In genomic region chr12:53224897-53225634, GRCh38 we compare ENCODE assay signal across 10 cellular contexts. TPM values are rescaled to one million over a fixed set of nuclear protein-coding genes. Genes with fewer than 3 reads are reported as not detected.
DNase-seq lines count a peak whose midpoint lies in the region; ATAC-seq, FAIRE-seq and TF ChIP-seq lines count a peak whose summit lies in the region.
"Had no signal": no experiment of that assay in that cellular context is flagged by ENCODE, and none has a peak within 500 bp of the region (broad histone marks: within the 10 kb centered on the region; RNA-seq: fewer than 3 reads in every experiment).

No MANE protein-coding gene starts in this region.

- H3K27ac ChIP-seq in kidney (ENCODE audit: low read depth in 2 of 2, low read length in 2 of 2) (peak overlapping the region in 1 of 2 donors; percentile 23), thymus (ENCODE audit: low read depth) (peak overlapping the region; percentile 50)

- DNase-seq in activated CD4-positive, alpha-beta T cell treated with anti-CD3 and anti-CD28 coated beads for 36 hours, result peak; percentile 43
- no peak for DNase-seq in activated CD4-positive, alpha-beta T cell treated with anti-CD3 and anti-CD28 coated beads, Interleukin-2, amount 50 U/mL, for 1 hour
- DNase-seq in adipocyte (ENCODE audit: low read depth) (peak; percentile 45), kidney (peak; percentile 12), NCI-H1417 (lab: John Stamatoyannopoulos, UW) (no peak), AG08396 (ENCODE audit: low spot score) (no peak), SK-N-DZ (ENCODE audit: low spot score) (no peak)
- DNase-seq: activated effector memory CD4-positive, alpha-beta T cell treated with anti-CD3 and anti-CD28 coated beads, Interleukin-2, amount 50 U/mL, for 16 hours; NCI-H1436 had no signal

- peak overlapping the region; percentile 61 for H3K27ac Mint-ChIP-seq in activated CD4-positive, alpha-beta T cell treated with anti-CD3 and anti-CD28 coated beads for 36 hours

- intact Hi-C loops in activated CD4-positive, alpha-beta T cell treated with anti-CD3 and anti-CD28 coated beads for 36 hours (cut with DNase I, micrococcal nuclease), result no loop called here
- intact Hi-C loops in kidney (cut with DNase I), result no loop called here

- H3K27me3 ChIP-seq in adipocyte (replicated peaks; ENCODE audit: control insufficient read depth, insufficient read depth, low read length), result no peaks in the 10 kb centered on the region
- no peaks in the 10 kb centered on the region for H3K27me3 ChIP-seq in thymus (ENCODE audit: control insufficient read depth, insufficient read depth)

- POLR2A ChIA-PET in activated CD4-positive, alpha-beta T cell treated with anti-CD3 and anti-CD28 coated beads for 36 hours (lab: Charles Lee), result no interaction called here

- FAIRE-seq in kidney (lab: Jason Lieb, UNC), result no peak

- no peak overlapping the region for H3K4me3 Mint-ChIP-seq in activated CD4-positive, alpha-beta T cell treated with anti-CD3 and anti-CD28 coated beads for 36 hours

- peaks cover 68% of the 10 kb centered on the region for H3K4me1 Mint-ChIP-seq in activated CD4-positive, alpha-beta T cell treated with anti-CD3 and anti-CD28 coated beads for 36 hours

- TF ChIP-seq CTCF in kidney (IDR thresholded peaks at IDR 0.05; ENCODE audit: borderline replicate concordance, extremely low read depth, insufficient read depth), result no peak

- H3K4me3 ChIP-seq in adipocyte (ENCODE audit: low read length) (no peak overlapping the region), kidney (ENCODE audit: low read length in 2 of 2) (no peak overlapping the region), thymus (ENCODE audit: low read length) (no peak overlapping the region)

- WGBS in thymus, result 93% methylated on average over 10 of the region's 10 CpGs

- H3K4me1 ChIP-seq in adipocyte (ENCODE audit: control insufficient read depth, insufficient read depth, low read length), result peaks cover 29% of the 10 kb centered on the region
- H3K4me1 ChIP-seq in kidney (ENCODE audit: control insufficient read depth in 1 of 2, insufficient read depth in 1 of 2, low read depth in 1 of 2, low read length in 2 of 2), result peaks cover 8 to 22% of the 10 kb centered on the region in 2 donors
- H3K4me1 ChIP-seq in thymus (ENCODE audit: control insufficient read depth, insufficient read depth, low read length), result peaks cover 14% of the 10 kb centered on the region

- H3K9ac ChIP-seq in adipocyte (ENCODE audit: low read length), result no peak overlapping the region
- H3K9ac ChIP-seq in kidney (ENCODE audit: low read length in 2 of 2), result no peak overlapping the region

- no peak for ATAC-seq in activated CD4-positive, alpha-beta T cell treated with anti-CD3 and anti-CD28 coated beads for 36 hours

- no peaks in the 10 kb centered on the region for H3K9me3 Mint-ChIP-seq in activated CD4-positive, alpha-beta T cell treated with anti-CD3 and anti-CD28 coated beads for 36 hours (ENCODE audit: low read depth)

- H3K9me3 ChIP-seq in adipocyte (ENCODE audit: control insufficient read depth, low read length), result no peaks in the 10 kb centered on the region
- no peaks in the 10 kb centered on the region for H3K9me3 ChIP-seq in kidney (ENCODE audit: control insufficient read depth in 1 of 2, low read length in 2 of 2)
- H3K9me3 ChIP-seq in thymus (ENCODE audit: control insufficient read depth), result no peaks in the 10 kb centered on the region

- CTCF ChIA-PET in activated CD4-positive, alpha-beta T cell treated with anti-CD3 and anti-CD28 coated beads for 36 hours (lab: Charles Lee), result interaction anchor here (0.7 to 2.7 kb wide), 6 partner anchors 9 to 127 kb away, joined by 3 to 9 read pairs (median 4); no protein-coding TSS in a partner anchor

- H3K36me3 ChIP-seq in adipocyte (ENCODE audit: control insufficient read depth, insufficient read depth, low read length, severe bottlenecking) (no peaks in the 10 kb centered on the region), kidney (ENCODE audit: control insufficient read depth in 1 of 2, insufficient read depth in 2 of 2, low read length in 2 of 2) (no peaks in the 10 kb centered on the region), thymus (ENCODE audit: control insufficient read depth, insufficient read depth) (no peaks in the 10 kb centered on the region)

- H3K27me3 Mint-ChIP-seq in activated CD4-positive, alpha-beta T cell treated with anti-CD3 and anti-CD28 coated beads for 36 hours, result no peaks in the 10 kb centered on the region

- peaks cover 6% of the 10 kb centered on the region for H3K36me3 Mint-ChIP-seq in activated CD4-positive, alpha-beta T cell treated with anti-CD3 and anti-CD28 coated beads for 36 hours (ENCODE audit: low read depth)

RNA-seq across cellular contexts. Expression of gene RARG, which starts 6.9 kb away (rescaled TPM):
- total RNA-seq in activated CD4-positive, alpha-beta T cell treated with anti-CD3 and anti-CD28 coated beads for 36 hours, result 10 to 100 TPM; 20.0 to 21.6 TPM
- 34.1 TPM for total RNA-seq in kidney
- 13.2 TPM for polyA plus RNA-seq in kidney (ENCODE audit: insufficient read depth, low read depth, low replicate concordance)
- 8.5 TPM for polyA plus RNA-seq in thymus
- 0.35 and 2.0 TPM in 2 replicates for polyA plus RNA-seq in SK-N-DZ (2014; cell fraction: cytosol; rRNA removed)
- polyA plus RNA-seq in SK-N-DZ (2014; cell fraction: nucleus; rRNA removed), result 1.9 and 2.2 TPM in 2 replicates

RNA-seq across cellular contexts. Expression of gene ITGB7, which starts 18.0 kb away (rescaled TPM):
- 10 to 100 TPM; 73.0 to 77.6 TPM for total RNA-seq in activated CD4-positive, alpha-beta T cell treated with anti-CD3 and anti-CD28 coated beads for 36 hours
- 14.5 TPM for total RNA-seq in kidney
- 11.0 TPM for polyA plus RNA-seq in kidney (ENCODE audit: insufficient read depth, low read depth, low replicate concordance)
- 9.5 TPM for polyA plus RNA-seq in thymus
- 0.14 TPM in 1 of 2 replicates, not detected in the other for polyA plus RNA-seq in SK-N-DZ (2014; cell fraction: cytosol; rRNA removed)
- polyA plus RNA-seq in SK-N-DZ (2014; cell fraction: nucleus; rRNA removed), result not detected in 2 replicates

RNA-seq across cellular contexts. Expression of gene ESPL1, which starts 43.0 kb away (rescaled TPM):
- 10 to 100 TPM; 60.8 to 66.9 TPM for total RNA-seq in activated CD4-positive, alpha-beta T cell treated with anti-CD3 and anti-CD28 coated beads for 36 hours
- 1.5 TPM for total RNA-seq in kidney
- polyA plus RNA-seq in kidney (ENCODE audit: insufficient read depth, low read depth, low replicate concordance) (2.9 TPM), thymus (1.7 TPM)
- polyA plus RNA-seq in SK-N-DZ (2014; cell fraction: cytosol; rRNA removed), result 60.0 and 67.0 TPM in 2 replicates
- 114 and 155 TPM in 2 replicates for polyA plus RNA-seq in SK-N-DZ (2014; cell fraction: nucleus; rRNA removed)

RNA-seq across cellular contexts. Expression of gene CSAD, which starts 44.3 kb away (rescaled TPM):
- total RNA-seq in activated CD4-positive, alpha-beta T cell treated with anti-CD3 and anti-CD28 coated beads for 36 hours, result 10 to 100 TPM; 20.0 to 23.1 TPM
- total RNA-seq in kidney, result 39.1 TPM
- polyA plus RNA-seq in kidney (ENCODE audit: insufficient read depth, low read depth, low replicate concordance) (24.0 TPM), thymus (61.7 TPM)
- polyA plus RNA-seq in SK-N-DZ (2014; cell fraction: cytosol; rRNA removed), result 8.3 and 10.5 TPM in 2 replicates
- 54.6 and 66.7 TPM in 2 replicates for polyA plus RNA-seq in SK-N-DZ (2014; cell fraction: nucleus; rRNA removed)

RNA-seq across cellular contexts. Expression of gene ZNF740, which starts 44.5 kb away (rescaled TPM):
- total RNA-seq in activated CD4-positive, alpha-beta T cell treated with anti-CD3 and anti-CD28 coated beads for 36 hours, result 10 to 100 TPM; 34.9 to 40.2 TPM
- total RNA-seq in kidney, result 58.3 TPM
- polyA plus RNA-seq in kidney (ENCODE audit: insufficient read depth, low read depth, low replicate concordance), result 11.1 TPM
- 10.3 TPM for polyA plus RNA-seq in thymus
- polyA plus RNA-seq in SK-N-DZ (2014; cell fraction: cytosol; rRNA removed), result 15.1 and 20.2 TPM in 2 replicates
- polyA plus RNA-seq in SK-N-DZ (2014; cell fraction: nucleus; rRNA removed), result 30.2 and 38.9 TPM in 2 replicates

Comparison
In these comparisons a context has a peak if more than half of its experiments do, and no peak if none do; other contexts are left out.
1. DNase-seq: peak in activated CD4-positive, alpha-beta T cell treated with anti-CD3 and anti-CD28 coated beads for 36 hours (single experiment), adipocyte (single experiment) and kidney (single experiment); none in activated CD4-positive, alpha-beta T cell treated with anti-CD3 and anti-CD28 coated beads, Interleukin-2, amount 50 U/mL, for 1 hour (single experiment), NCI-H1417 (0 of 3), AG08396 (single experiment) and SK-N-DZ (single experiment).
2. RNA of gene ESPL1, which starts 43.0 kb away (total RNA-seq): 60.8 to 66.9 TPM in activated CD4-positive, alpha-beta T cell treated with anti-CD3 and anti-CD28 coated beads for 36 hours; 1.5 TPM in kidney (single experiment); every median in the first group is over 10 times any median in the second.